1 cellular context compared by ENCODE assay signal in the genomic region with DNA sequence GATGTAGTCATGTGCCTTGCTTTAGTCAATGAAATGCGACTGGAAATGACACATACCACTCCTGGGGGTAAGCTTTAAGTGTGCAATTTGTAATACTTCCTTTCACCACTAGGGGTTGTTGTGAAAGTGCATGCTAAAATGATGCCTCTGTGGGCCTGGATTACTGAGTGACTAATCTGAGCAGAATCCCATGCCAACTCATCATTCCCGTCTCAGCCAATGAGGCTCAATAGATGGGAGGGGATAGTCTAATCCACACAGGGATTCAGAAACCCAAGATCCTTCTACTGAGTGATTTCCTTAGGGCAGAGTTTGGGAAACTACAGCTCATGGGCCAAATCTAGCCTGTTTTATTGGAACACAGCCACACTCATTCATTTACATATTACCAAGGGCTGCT.
A peak's percentile ranks its signal among the peaks of the same experiment; 100 is the strongest.
TF ChIP-seq lines count a peak whose summit lies in the region.

No MANE protein-coding gene starts in this region.

TF ChIP-seq in IMR-90, 13 proteins besides CTCF, POLR2A, EP300 and RAD21 (continued from another document):
- TF ChIP-seq MAFK (IDR thresholded peaks at IDR 0.05; ENCODE audit: low read depth, low read length): peak; percentile 5; the same call in 1 of the 2 replicates
TF ChIP-seq in IMR-90: peak in this region for 2.
